1 cellular context compared by ENCODE assay signal in the genomic region with DNA sequence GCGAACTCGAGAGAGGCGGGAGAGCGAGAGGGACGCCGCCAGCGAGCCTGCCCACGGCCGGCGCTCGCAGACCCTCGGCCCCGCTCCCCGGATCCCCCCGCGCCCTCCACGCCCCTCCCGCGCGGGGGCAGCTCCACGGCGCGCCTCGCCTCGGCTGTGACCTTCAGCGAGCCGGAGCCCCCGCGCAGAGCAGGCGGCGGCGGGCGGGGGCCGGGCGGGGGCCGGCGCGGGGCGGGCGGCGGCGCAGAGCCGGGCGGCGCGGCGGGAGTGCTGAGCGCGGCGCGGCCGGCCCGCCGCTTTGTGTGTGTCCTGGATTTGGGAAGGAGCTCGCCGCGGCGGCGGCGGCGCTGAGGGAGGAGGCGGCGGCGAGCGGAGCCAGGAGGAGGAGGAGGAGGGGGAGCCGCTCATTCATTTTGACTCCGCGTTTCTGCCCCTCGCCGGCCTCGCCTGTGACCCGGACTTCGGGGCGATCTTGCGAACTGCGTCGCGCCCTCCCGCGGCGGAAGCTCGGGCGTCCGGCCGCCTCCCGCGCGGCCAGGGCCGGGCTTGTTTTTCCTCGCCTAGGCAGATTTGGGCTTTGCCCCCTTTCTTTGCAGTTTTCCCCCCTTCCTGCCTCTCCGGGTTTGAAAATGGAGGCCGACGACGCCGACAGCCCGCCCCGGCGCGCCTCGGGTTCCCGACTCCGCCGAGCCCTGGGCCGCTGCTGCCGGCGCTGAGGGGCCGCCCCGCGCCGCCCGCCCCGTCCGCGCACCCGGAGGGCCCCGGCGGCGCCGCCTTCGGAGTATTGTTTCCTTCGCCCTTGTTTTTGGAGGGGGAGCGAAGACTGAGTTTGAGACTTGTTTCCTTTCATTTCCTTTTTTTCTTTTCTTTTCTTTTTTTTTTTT.
TF ChIP-seq lines count a peak whose summit lies in the region.

No MANE protein-coding gene starts in this region.

TF ChIP-seq in HEK293, 187 proteins besides CTCF, POLR2A, EP300 and RAD21 (continued from another document):
- TF ChIP-seq ZNF148 (tag by site-specific recombination; IDR thresholded peaks at IDR 0.05; ENCODE audit: borderline replicate concordance) (no peak), ZNF561 (tag by site-specific recombination; IDR thresholded peaks at IDR 0.05; ENCODE audit: borderline replicate concordance) (peak; percentile 40; the same call in 1 of the 2 replicates), ZNF660 (tag by site-specific recombination; IDR thresholded peaks at IDR 0.05) (peak; percentile 42; the same call in 1 of the 2 replicates), ZSCAN30 (tag by site-specific recombination; IDR thresholded peaks at IDR 0.05) (peak; percentile 70), ZBTB10 (tag by site-specific recombination; IDR thresholded peaks at IDR 0.05) (peak; percentile 59; the same call in 1 of the 2 replicates), ZNF549 (tag by site-specific recombination; IDR thresholded peaks at IDR 0.05) (no peak), SP2 (tag by site-specific recombination; IDR thresholded peaks at IDR 0.05) (peak; percentile 29; the same call in 1 of the 2 replicates), GLIS1 (tag by site-specific recombination; IDR thresholded peaks at IDR 0.05) (peak; percentile 55), YY1 (tag by site-specific recombination; IDR thresholded peaks at IDR 0.05) (peak; percentile 30; the same call in 1 of the 2 replicates), SP3 (tag by site-specific recombination; IDR thresholded peaks at IDR 0.05) (peak; percentile 29), ZNF449 (tag by site-specific recombination; IDR thresholded peaks at IDR 0.05) (0 out of 2 replicates have a peak, but pooled peaks have one; percentile 62), ZNF335 (tag by site-specific recombination; conservative IDR thresholded peaks at IDR 0.05) (peak; percentile 79), ZNF48 (tag by site-specific recombination; IDR thresholded peaks at IDR 0.05) (no peak), ZNF76 (tag by site-specific recombination; IDR thresholded peaks at IDR 0.05; ENCODE audit: borderline replicate concordance, low read depth) (0 out of 2 replicates have a peak, but pooled peaks have one; percentile 17), ZBTB26 (tag by site-specific recombination; optimal IDR thresholded peaks at IDR 0.05) (peak; percentile 26), KLF8 (tag by site-specific recombination; IDR thresholded peaks at IDR 0.05) (peak; percentile 27), ZNF664 (tag by site-specific recombination; IDR thresholded peaks at IDR 0.05) (no peak), ZNF623 (tag by site-specific recombination; IDR thresholded peaks at IDR 0.05) (no peak), ZNF140 (tag by site-specific recombination; IDR thresholded peaks at IDR 0.05) (no peak), ZNF600 (tag by site-specific recombination; IDR thresholded peaks at IDR 0.05) (peak; percentile 55; the same call in 1 of the 2 replicates), ZBTB8A (tag by site-specific recombination; IDR thresholded peaks at IDR 0.05) (peak; percentile 76)
- TF ChIP-seq, protein P1, sequence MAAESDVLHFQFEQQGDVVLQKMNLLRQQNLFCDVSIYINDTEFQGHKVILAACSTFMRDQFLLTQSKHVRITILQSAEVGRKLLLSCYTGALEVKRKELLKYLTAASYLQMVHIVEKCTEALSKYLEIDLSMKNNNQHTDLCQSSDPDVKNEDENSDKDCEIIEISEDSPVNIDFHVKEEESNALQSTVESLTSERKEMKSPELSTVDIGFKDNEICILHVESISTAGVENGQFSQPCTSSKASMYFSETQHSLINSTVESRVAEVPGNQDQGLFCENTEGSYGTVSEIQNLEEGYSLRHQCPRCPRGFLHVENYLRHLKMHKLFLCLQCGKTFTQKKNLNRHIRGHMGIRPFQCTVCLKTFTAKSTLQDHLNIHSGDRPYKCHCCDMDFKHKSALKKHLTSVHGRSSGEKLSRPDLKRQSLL (tag by site-specific recombination; IDR thresholded peaks at IDR 0.05): 0 out of 2 replicates have a peak, but pooled peaks have one; percentile 10
TF ChIP-seq in HEK293: peak in this region for 21.
